In genomic region chr15:78760091-78760882, GRCh38 we compare ENCODE assay signal across 8 cellular contexts. TPM values are rescaled to one million over a fixed set of nuclear protein-coding genes. Genes with fewer than 3 reads are reported as not detected.
DNase-seq lines count a peak whose midpoint lies in the region; ATAC-seq and TF ChIP-seq lines count a peak whose summit lies in the region.
"Not testable (repeated sequence)": the region's sequence is repeated elsewhere in the genome, so short reads cannot be mapped to it uniquely, and the experiment has no call there.

No MANE protein-coding gene starts in this region.

- not testable (repeated sequence) for H3K9me3 ChIP-seq in SJCRH30 (replicated peaks)

- H3K4me3 Mint-ChIP-seq in activated naive CD4-positive, alpha-beta T cell treated with anti-CD3 and anti-CD28 coated beads, Interleukin-2, amount 10 ng/mL, durations not matched to agents 7 days and 5 days; natural killer cell: not testable (repeated sequence)
- peak overlapping the region; percentile 15 for H3K4me3 Mint-ChIP-seq in stimulated activated memory B cell treated with anti-CD40 and anti-IgM and Interleukin-4, amounts not matched to agents 10 μg/mL and 1 μg/mL and 100 μg/mL, for 72 hours

- not testable (repeated sequence) for H3K4me3 ChIP-seq in SJCRH30

- not testable (repeated sequence) for H3K27me3 Mint-ChIP-seq in activated naive CD4-positive, alpha-beta T cell treated with anti-CD3 and anti-CD28 coated beads, Interleukin-2, amount 10 ng/mL, durations not matched to agents 7 days and 5 days; natural killer cell (ENCODE audit: low read depth in 2 of 2); stimulated activated memory B cell treated with anti-CD40 and anti-IgM and Interleukin-4, amounts not matched to agents 10 μg/mL and 1 μg/mL and 100 μg/mL, for 72 hours

- H3K27ac Mint-ChIP-seq in activated naive CD4-positive, alpha-beta T cell treated with anti-CD3 and anti-CD28 coated beads, Interleukin-2, amount 10 ng/mL, durations not matched to agents 7 days and 5 days: peak overlapping the region; percentile 49
- peak overlapping the region; percentile 77 to 91 for H3K27ac Mint-ChIP-seq in natural killer cell
- peak overlapping the region; percentile 96 for H3K27ac Mint-ChIP-seq in stimulated activated memory B cell treated with anti-CD40 and anti-IgM and Interleukin-4, amounts not matched to agents 10 μg/mL and 1 μg/mL and 100 μg/mL, for 72 hours

- peaks cover 28% of the 10 kb centered on the region for H3K4me1 Mint-ChIP-seq in activated naive CD4-positive, alpha-beta T cell treated with anti-CD3 and anti-CD28 coated beads, Interleukin-2, amount 10 ng/mL, durations not matched to agents 7 days and 5 days
- H3K4me1 Mint-ChIP-seq in natural killer cell: peaks cover 23 to 35% of the 10 kb centered on the region in 2 donors
- peaks cover 81% of the 10 kb centered on the region for H3K4me1 Mint-ChIP-seq in stimulated activated memory B cell treated with anti-CD40 and anti-IgM and Interleukin-4, amounts not matched to agents 10 μg/mL and 1 μg/mL and 100 μg/mL, for 72 hours

- H3K9me3 Mint-ChIP-seq in activated naive CD4-positive, alpha-beta T cell treated with anti-CD3 and anti-CD28 coated beads, Interleukin-2, amount 10 ng/mL, durations not matched to agents 7 days and 5 days; natural killer cell; stimulated activated memory B cell treated with anti-CD40 and anti-IgM and Interleukin-4, amounts not matched to agents 10 μg/mL and 1 μg/mL and 100 μg/mL, for 72 hours: not testable (repeated sequence)

- not testable (repeated sequence) for TF ChIP-seq CTCF in natural killer cell (IDR thresholded peaks at IDR 0.05)

- H3K36me3 ChIP-seq in SJCRH30: not testable (repeated sequence)

- not testable (repeated sequence) for H3K27ac ChIP-seq in SJCRH30

- H3K4me1 ChIP-seq in SJCRH30: peaks cover 19% of the 10 kb centered on the region

- H3K27me3 ChIP-seq in SJCRH30: not testable (repeated sequence)

- intact Hi-C loops in left ventricle myocardium superior (cut with micrococcal nuclease); natural killer cell (cut with micrococcal nuclease): not testable (repeated sequence)

- H3K36me3 Mint-ChIP-seq in activated naive CD4-positive, alpha-beta T cell treated with anti-CD3 and anti-CD28 coated beads, Interleukin-2, amount 10 ng/mL, durations not matched to agents 7 days and 5 days; natural killer cell; stimulated activated memory B cell treated with anti-CD40 and anti-IgM and Interleukin-4, amounts not matched to agents 10 μg/mL and 1 μg/mL and 100 μg/mL, for 72 hours: not testable (repeated sequence)

- peak; percentile 22 for ATAC-seq in HG02678 (IDR thresholded peaks at IDR 0.05; ENCODE audit: unreplicated experiment)
- ATAC-seq in left ventricle myocardium superior: peak; percentile 82
- not testable (repeated sequence) for ATAC-seq in natural killer cell; stimulated activated memory B cell treated with anti-CD40 and anti-IgM and Interleukin-4, amounts not matched to agents 10 μg/mL and 1 μg/mL and 100 μg/mL, for 72 hours

- DNase-seq in Ammon's horn (ENCODE audit: low spot score): peak; percentile 55
- DNase-seq in SJCRH30: peak; percentile 45 to 49
- DNase-seq in activated naive CD4-positive, alpha-beta T cell treated with anti-CD3 and anti-CD28 coated beads, Interleukin-2, amount 10 ng/mL, durations not matched to agents 7 days and 5 days: peak; percentile 11
- peak; percentile 45 to 46 for DNase-seq in dermis microvascular lymphatic vessel endothelial cell (ENCODE audit: low read depth in 2 of 2)
- DNase-seq in left ventricle myocardium superior: peak; percentile 89
- DNase-seq in natural killer cell: not testable (repeated sequence)

- CTCF ChIA-PET in activated naive CD4-positive, alpha-beta T cell treated with anti-CD3 and anti-CD28 coated beads, Interleukin-2, amount 10 ng/mL, durations not matched to agents 7 days and 5 days (lab: Charles Lee): interaction anchor here (1.3 kb wide), 1 partner anchor 51 kb away, joined by 4 read pairs; the partner anchor contains the start of gene ADAMTS7

RNA-seq across cellular contexts. Expression of gene ADAMTS7, which starts 51.0 kb away (rescaled TPM):
- 2.0 and 2.4 TPM in 2 replicates for total RNA-seq in SJCRH30 (2014; rRNA removed; shearing (Covaris generic))
- total RNA-seq in dermis microvascular lymphatic vessel endothelial cell (6.5 and 8.1 TPM in 2 replicates), left ventricle myocardium superior (37.9 TPM), natural killer cell (under 1 TPM in 2 of 3 donors, not detected in 1; 0.10 to 0.16 TPM)
